ENCODE assay signal across 33 cellular contexts in genomic region chr4:111281219-111281618, GRCh38.
"Had no signal": no experiment of that assay in that cellular context is flagged by ENCODE, and none has a peak within 500 bp of the region (broad histone marks: within the 10 kb centered on the region; RNA-seq: fewer than 3 reads in every experiment).

No MANE protein-coding gene starts in this region.

- H3K27me3 ChIP-seq: body of pancreas, esophagus muscularis mucosa, gastroesophageal sphincter, heart right ventricle had no signal

- H3K4me1 ChIP-seq: body of pancreas, esophagus muscularis mucosa, gastroesophageal sphincter, heart right ventricle had no signal

- H3K4me3 Mint-ChIP-seq: activated B cell treated with CpG ODN at 0.5 μM for 24 hours; activated CD8-positive, alpha-beta T cell treated with anti-CD3 and anti-CD28 coated beads for 36 hours; activated naive CD8-positive, alpha-beta T cell; activated T-cell treated with anti-CD3 and anti-CD28 coated beads, Interleukin-2, amount 50 U/mL, for 4 hours; activated T-helper 17 cell treated with anti-CD3 and anti-CD28 coated beads, Interleukin-2, amount 50 U/mL, for 72 hours; central memory CD8-positive, alpha-beta T cell; dendritic cell treated with granulocyte-macrophage colony-stimulating factor and Interleukin-4, amounts not matched to agents 40 ng/mL and 50 ng/mL, for 4 days; endodermal cell; T-helper 17 cell; T-helper 2 cell treated with Interferon-gamma antibody and Interleukin-4, amounts not matched to agents 5 μg/mL and 100 μg/mL, for 36 hours had no signal

- H3K4me3 ChIP-seq: body of pancreas, coronary artery, dorsolateral prefrontal cortex, esophagus muscularis mucosa, gastroesophageal sphincter, heart right ventricle had no signal

- H3K27ac Mint-ChIP-seq: activated B cell treated with CpG ODN at 0.5 μM for 24 hours; activated CD8-positive, alpha-beta T cell treated with anti-CD3 and anti-CD28 coated beads for 36 hours; activated naive CD8-positive, alpha-beta T cell; activated T-helper 17 cell treated with anti-CD3 and anti-CD28 coated beads, Interleukin-2, amount 50 U/mL, for 72 hours; dendritic cell treated with granulocyte-macrophage colony-stimulating factor and Interleukin-4, amounts not matched to agents 40 ng/mL and 50 ng/mL, for 4 days; endodermal cell; T-helper 17 cell; T-helper 2 cell treated with Interferon-gamma antibody and Interleukin-4, amounts not matched to agents 5 μg/mL and 100 μg/mL, for 36 hours had no signal

- H3K36me3 Mint-ChIP-seq: activated naive CD8-positive, alpha-beta T cell had no signal

- H3K4me1 Mint-ChIP-seq: activated B cell treated with CpG ODN at 0.5 μM for 24 hours; activated T-helper 17 cell treated with anti-CD3 and anti-CD28 coated beads, Interleukin-2, amount 50 U/mL, for 72 hours; central memory CD8-positive, alpha-beta T cell; endodermal cell; T-helper 17 cell had no signal

- H3K9me3 Mint-ChIP-seq: activated B cell treated with CpG ODN at 0.5 μM for 24 hours; activated CD8-positive, alpha-beta T cell treated with anti-CD3 and anti-CD28 coated beads for 36 hours; activated T-cell treated with anti-CD3 and anti-CD28 coated beads, Interleukin-2, amount 50 U/mL, for 4 hours; activated T-helper 17 cell treated with anti-CD3 and anti-CD28 coated beads, Interleukin-2, amount 50 U/mL, for 72 hours; dendritic cell treated with granulocyte-macrophage colony-stimulating factor and Interleukin-4, amounts not matched to agents 40 ng/mL and 50 ng/mL, for 4 days; endodermal cell; T-helper 2 cell treated with Interferon-gamma antibody and Interleukin-4, amounts not matched to agents 5 μg/mL and 100 μg/mL, for 36 hours had no signal

- ATAC-seq: activated CD4-positive, CD25-positive, alpha-beta regulatory T cell treated with anti-CD3 and anti-CD28 coated beads, Interleukin-2, amount 50 U/mL, for 24 hours; activated CD8-positive, alpha-beta T cell treated with anti-CD3 and anti-CD28 coated beads for 36 hours; activated T-cell treated with anti-CD3 and anti-CD28 coated beads, Interleukin-2, amount 50 U/mL, for 4 hours; activated T-helper 17 cell treated with anti-CD3 and anti-CD28 coated beads, Interleukin-2, amount 50 U/mL, for 72 hours; body of pancreas; gastroesophageal sphincter; heart right ventricle; T-helper 17 cell had no signal

- H3K36me3 ChIP-seq: esophagus muscularis mucosa, gastroesophageal sphincter, heart right ventricle, WERI-Rb-1 had no signal

- H3K27ac ChIP-seq: body of pancreas, coronary artery, dorsolateral prefrontal cortex, esophagus muscularis mucosa, gastroesophageal sphincter, heart right ventricle, WERI-Rb-1 had no signal

- DNase-seq: activated B cell treated with CpG ODN at 0.5 μM for 24 hours; activated CD4-positive, alpha-beta T cell treated with anti-CD3 and anti-CD28 coated beads for 48 hours; activated CD4-positive, alpha-beta T cell treated with anti-CD3 and anti-CD28 coated beads, Interleukin-2, amount 50 U/mL, for 1 hour; activated CD4-positive, alpha-beta T cell treated with anti-CD3 and anti-CD28 coated beads, Interleukin-2, amount 50 U/mL, for 48 hours; activated CD8-positive, alpha-beta memory T cell treated with anti-CD3 and anti-CD28 coated beads for 24 hours; activated CD8-positive, alpha-beta T cell treated with anti-CD3 and anti-CD28 coated beads for 36 hours; activated effector memory CD4-positive, alpha-beta T cell treated with Interleukin-2 at 50 U/mL for 16 hours; activated gamma-delta T cell treated with Interleukin-2 at 50 U/mL for 16 hours; activated naive CD4-positive, alpha-beta T cell treated with anti-CD3 and anti-CD28 coated beads, Interleukin-2, amount 50 U/mL, for 16 hours; activated naive CD4-positive, alpha-beta T cell treated with Interleukin-2 at 50 U/mL for 16 hours; activated T-cell treated with anti-CD3 and anti-CD28 coated beads, Interleukin-2, amount 50 U/mL, for 4 hours; amygdala; aorta; body of pancreas; dorsolateral prefrontal cortex; effector memory CD4-positive, alpha-beta T cell; endodermal cell; erythroblast; foreskin melanocyte; heart right ventricle; T-helper 1 cell; T-helper 17 cell; T1000; WERI-Rb-1 had no signal

- H3K27me3 Mint-ChIP-seq: activated naive CD8-positive, alpha-beta T cell; activated T-helper 17 cell treated with anti-CD3 and anti-CD28 coated beads, Interleukin-2, amount 50 U/mL, for 72 hours; central memory CD8-positive, alpha-beta T cell had no signal

- H3K9me3 ChIP-seq: body of pancreas, esophagus muscularis mucosa, gastroesophageal sphincter, heart right ventricle had no signal
